26 cellular contexts compared by ENCODE assay signal in genomic region chr12:3757261-3757660, GRCh38. TPM values are rescaled to one million over a fixed set of nuclear protein-coding genes. Genes with fewer than 3 reads are reported as not detected.
A peak's percentile ranks its signal among the peaks of the same experiment; 100 is the strongest.
DNase-seq lines count a peak whose midpoint lies in the region; ATAC-seq and TF ChIP-seq lines count a peak whose summit lies in the region.
"Had no signal": no experiment of that assay in that cellular context is flagged by ENCODE, and none has a peak within 500 bp of the region (broad histone marks: within the 10 kb centered on the region; RNA-seq: fewer than 3 reads in every experiment).

No MANE protein-coding gene starts in this region.

- H3K9me2 ChIP-seq in hepatocyte (replicated peaks; ENCODE audit: insufficient read depth), result no peaks in the 10 kb centered on the region

- no peaks in the 10 kb centered on the region for H3K27me3 Mint-ChIP-seq in stimulated activated naive CD8-positive, alpha-beta T cell treated with anti-CD3 and anti-CD28 coated beads, Interleukin-15, amount 100 ng/mL, for 72 hours
- H3K27me3 Mint-ChIP-seq: activated T-cell treated with anti-CD3 and anti-CD28 coated beads, Interleukin-2, amount 50 U/mL, for 24 hours; IgD-negative memory B cell; naive B cell had no signal

- TF ChIP-seq EP300 in stomach (IDR thresholded peaks at IDR 0.05), result no peak

- H3K4me3 ChIP-seq in hepatocyte, result no peak overlapping the region
- no peak overlapping the region for H3K4me3 ChIP-seq in stomach

- H3K4me3 Mint-ChIP-seq in stimulated activated naive CD8-positive, alpha-beta T cell treated with anti-CD3 and anti-CD28 coated beads, Interleukin-15, amount 100 ng/mL, for 72 hours, result no peak overlapping the region
- H3K4me3 Mint-ChIP-seq: activated naive CD4-positive, alpha-beta T cell treated with anti-CD3 and anti-CD28 coated beads for 36 hours; activated T-cell treated with anti-CD3 and anti-CD28 coated beads, Interleukin-2, amount 50 U/mL, for 24 hours had no signal

- H3K4me1 ChIP-seq in hepatocyte (ENCODE audit: insufficient read depth) (peaks cover 6% of the 10 kb centered on the region), stomach (peaks cover 5 to 40% (median 32%) of the 10 kb centered on the region in 4 donors)
- H3K4me1 ChIP-seq: BE2C had no signal

- H3K4me2 ChIP-seq in hepatocyte, result no peak overlapping the region

- DNase-seq in left cardiac atrium (peak; percentile 61), Right ventricle myocardium inferior (ENCODE audit: missing footprints) (no peak), NCI-H2196 treated with DMSO at 0.1 percent for 48 hours (lab: John Stamatoyannopoulos, UW; ENCODE audit: unreplicated experiment) (peak; percentile 5), hepatocyte (ENCODE audit: low spot score) (peak; percentile 35), stomach (peak; percentile 81)
- no peak for DNase-seq in activated CD4-positive, CD25-positive, alpha-beta regulatory T cell (lab: John Stamatoyannopoulos, UW)
- DNase-seq in stimulated activated naive CD8-positive, alpha-beta T cell treated with anti-CD3 and anti-CD28 coated beads, Interleukin-15, amount 100 ng/mL, for 72 hours, result no peak
- DNase-seq in stimulated activated naive CD4-positive, alpha-beta T cell treated with Interleukin-2 at 50 U/mL for 16 hours (lab: John Stamatoyannopoulos, UW), result no peak
- DNase-seq: activated CD4-positive, alpha-beta T cell treated with anti-CD3 and anti-CD28 coated beads for 1 hour; activated CD8-positive, alpha-beta memory T cell treated with anti-CD3 and anti-CD28 coated beads for 24 hours; activated naive CD4-positive, alpha-beta T cell treated with anti-CD3 and anti-CD28 coated beads for 36 hours; activated T-cell treated with anti-CD3 and anti-CD28 coated beads, Interleukin-2, amount 50 U/mL, for 24 hours; amygdala; BE2C; Calu3; caudate nucleus; hypothalamus; naive B cell; NCI-H1436 treated with DMSO at 0.1 percent for 48 hours; NCI-H2227 treated with DMSO at 0.1 percent for 48 hours; SHP77 treated with DMSO at 0.1 percent for 48 hours; stimulated activated CD4-positive, alpha-beta T cell treated with anti-CD3 and anti-CD28 coated beads, Interleukin-15, amount 100 ng/mL, for 24 hours had no signal

- no peak for TF ChIP-seq POLR2A in stomach (IDR thresholded peaks at IDR 0.05)

- no peaks in the 10 kb centered on the region for H3K27me3 ChIP-seq in hepatocyte
- peaks cover 0 to 9% (median 0%) of the 10 kb centered on the region in 3 donors for H3K27me3 ChIP-seq in stomach

- WGBS in hepatocyte (ENCODE audit: low lambda C conversion rate, missing lambda C conversion rate), result 60% methylated on average over 2 of the region's 2 CpGs
- WGBS in stomach, 5 donors, result 25 to 79% (median 49%) methylated on average over 2 of the region's 2 CpGs

- TF ChIP-seq CTCF in hepatocyte (IDR thresholded peaks at IDR 0.05; ENCODE audit: poor library complexity), result no peak
- TF ChIP-seq CTCF in stomach (IDR thresholded peaks at IDR 0.05), result no peak

- H3K9me3 Mint-ChIP-seq in stimulated activated naive CD8-positive, alpha-beta T cell treated with anti-CD3 and anti-CD28 coated beads, Interleukin-15, amount 100 ng/mL, for 72 hours, result peaks cover 0 to 8% of the 10 kb centered on the region in 2 donors
- H3K9me3 Mint-ChIP-seq: activated naive CD4-positive, alpha-beta T cell treated with anti-CD3 and anti-CD28 coated beads for 36 hours; activated T-cell treated with anti-CD3 and anti-CD28 coated beads, Interleukin-2, amount 50 U/mL, for 24 hours; IgD-negative memory B cell; naive B cell had no signal

- H3K27ac ChIP-seq in hepatocyte, result no peak overlapping the region
- peak overlapping the region in 1 of 5 donors; percentile 66 for H3K27ac ChIP-seq in stomach
- H3K27ac ChIP-seq: HL-60 had no signal

- H3K79me2 ChIP-seq in hepatocyte, result no peaks in the 10 kb centered on the region

- H3K27ac Mint-ChIP-seq in stimulated activated naive CD8-positive, alpha-beta T cell treated with anti-CD3 and anti-CD28 coated beads, Interleukin-15, amount 100 ng/mL, for 72 hours, result no peak overlapping the region
- H3K27ac Mint-ChIP-seq: activated naive CD4-positive, alpha-beta T cell treated with anti-CD3 and anti-CD28 coated beads for 36 hours; activated T-cell treated with anti-CD3 and anti-CD28 coated beads, Interleukin-2, amount 50 U/mL, for 24 hours; naive B cell had no signal

- peak in 1 of 2 donors; percentile 26 for ATAC-seq in left cardiac atrium
- no peak for ATAC-seq in Right ventricle myocardium inferior
- no peak for ATAC-seq in stimulated activated naive CD8-positive, alpha-beta T cell treated with anti-CD3 and anti-CD28 coated beads, Interleukin-15, amount 100 ng/mL, for 72 hours
- ATAC-seq: sciatic nerve had no signal

- no peak overlapping the region for H2AFZ ChIP-seq in hepatocyte

- H3K9me3 ChIP-seq in hepatocyte (ENCODE audit: low read depth) (no peaks in the 10 kb centered on the region), stomach (no peaks in the 10 kb centered on the region)
- H3K9me3 ChIP-seq: BE2C had no signal

- no peaks in the 10 kb centered on the region for H3K36me3 ChIP-seq in hepatocyte (replicated peaks; ENCODE audit: insufficient read depth, low read depth)
- H3K36me3 ChIP-seq in stomach, result no peaks in the 10 kb centered on the region
- H3K36me3 ChIP-seq: BE2C had no signal

- intact Hi-C loops in left cardiac atrium (cut with DNase I), result no loop called here
- intact Hi-C loops in Right ventricle myocardium inferior (cut with DNase I), result no loop called here
- intact Hi-C loops in stomach (cut with DNase I; ENCODE audit: low total_unique reads), result no loop called here

- no peaks in the 10 kb centered on the region for H4K20me1 ChIP-seq in hepatocyte (ENCODE audit: insufficient read depth, poor library complexity, severe bottlenecking)

- H3K4me1 Mint-ChIP-seq in stimulated activated naive CD8-positive, alpha-beta T cell treated with anti-CD3 and anti-CD28 coated beads, Interleukin-15, amount 100 ng/mL, for 72 hours, result peaks cover 12% of the 10 kb centered on the region

RNA-seq across cellular contexts. Expression of gene CRACR2A, which starts 4.4 kb away (rescaled TPM):
- 10 to 100 TPM in 1 of 2 donors, 1 to 10 TPM in 1; 7.4 to 10.1 TPM for total RNA-seq in left cardiac atrium
- total RNA-seq in Right ventricle myocardium inferior, result 4.5 TPM
- total RNA-seq in hepatocyte, result 0.80 and 1.1 TPM in 2 replicates
- polyA plus RNA-seq in hepatocyte, result 0.30 and 0.64 TPM in 2 replicates
- 10 to 100 TPM in 1 of 5 donors, 1 to 10 TPM in 4; 1.8 to 66.6 (median 5.7) TPM for total RNA-seq in stomach
- polyA plus RNA-seq in stomach, result 1 to 10 TPM in 1 of 3 donors, under 1 TPM in 2; 0.15 to 1.4 (median 0.75) TPM
- total RNA-seq: MCF 10A had no signal

Comparison
In these comparisons a context has a peak if more than half of its experiments do, and no peak if none do; other contexts are left out.
1. DNase-seq: peak in left cardiac atrium (single experiment), NCI-H2196 treated with DMSO at 0.1 percent for 48 hours (single experiment), hepatocyte (single experiment) and stomach (single experiment); none in Right ventricle myocardium inferior (single experiment), activated CD4-positive, CD25-positive, alpha-beta regulatory T cell (0 of 4), stimulated activated naive CD8-positive, alpha-beta T cell treated with anti-CD3 and anti-CD28 coated beads, Interleukin-15, amount 100 ng/mL, for 72 hours (0 of 2) and stimulated activated naive CD4-positive, alpha-beta T cell treated with Interleukin-2 at 50 U/mL for 16 hours (single experiment).